9 cellular contexts compared by ENCODE assay signal in the genomic region with DNA sequence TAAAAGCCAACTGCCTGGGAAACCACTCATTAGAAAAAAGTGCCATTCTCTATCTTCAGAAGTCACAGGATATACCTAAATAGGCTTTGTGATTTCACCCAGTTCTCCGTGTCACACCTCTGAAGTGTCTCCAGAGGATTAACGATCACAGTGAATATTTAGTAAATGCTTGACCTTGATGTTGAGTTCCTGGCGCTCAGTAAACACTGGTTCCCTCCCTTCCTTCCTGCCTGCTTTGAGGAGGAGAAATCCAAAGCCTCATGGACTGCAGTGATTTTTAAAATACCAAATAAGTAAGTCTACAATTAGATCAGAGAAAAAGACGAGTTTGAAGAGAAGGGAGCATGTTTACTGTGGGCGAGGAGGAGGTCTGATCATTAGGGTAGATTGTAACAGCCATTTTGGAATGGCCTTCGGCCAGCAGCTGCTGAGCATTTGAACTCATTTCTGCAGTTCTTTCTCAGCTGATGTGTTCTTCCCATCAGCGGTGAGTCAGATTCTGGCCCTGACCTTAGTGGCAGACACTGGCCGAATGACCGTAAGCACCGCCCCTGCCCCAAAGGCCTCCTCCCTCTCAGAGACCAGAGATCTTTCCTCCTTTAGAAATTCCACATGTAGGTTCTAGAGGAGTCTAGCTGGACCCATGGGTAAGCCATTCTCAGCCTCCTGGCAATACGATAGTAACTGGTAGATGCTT.
DNase-seq lines count a peak whose midpoint lies in the region; ATAC-seq lines count a peak whose summit lies in the region.
"Had no signal": no experiment of that assay in that cellular context is flagged by ENCODE, and none has a peak within 500 bp of the region (broad histone marks: within the 10 kb centered on the region; RNA-seq: fewer than 3 reads in every experiment).

No MANE protein-coding gene starts in this region.

- H3K4me3 ChIP-seq in skeletal muscle cell (ENCODE audit: low read depth, low read length) = no peak overlapping the region

- intact Hi-C loops in left ventricle myocardium superior (cut with micrococcal nuclease) = no loop called here

- ATAC-seq in left ventricle myocardium superior (peak; percentile 91), GM18909 (IDR thresholded peaks at IDR 0.05; ENCODE audit: poor library complexity, unreplicated experiment) (no peak), GM21447 (IDR thresholded peaks at IDR 0.05; ENCODE audit: unreplicated experiment) (no peak)

- DNase-seq in ELR (ENCODE audit: low read depth) = peak; percentile 86
- DNase-seq in left ventricle myocardium superior = peak; percentile 67
- peak; percentile 54 for DNase-seq in skeletal muscle cell (ENCODE audit: low read depth)
- DNase-seq in D341Med (ENCODE audit: low spot score) = no peak
- no peak for DNase-seq in SK-N-DZ (ENCODE audit: low spot score)
- DNase-seq: activated effector memory CD4-positive, alpha-beta T cell treated with Interleukin-2 at 50 U/mL for 16 hours had no signal

- peak overlapping the region; percentile 22 for H3K27ac ChIP-seq in angular gyrus (ENCODE audit: low read depth, low read length)

Comparison
In these comparisons a context has a peak if more than half of its experiments do, and no peak if none do; other contexts are left out.
1. DNase-seq: peak in ELR (single experiment), left ventricle myocardium superior (single experiment) and skeletal muscle cell (single experiment); none in D341Med (single experiment) and SK-N-DZ (single experiment).